Comparison of ENCODE assay signal across 9 cellular contexts in the genomic region with DNA sequence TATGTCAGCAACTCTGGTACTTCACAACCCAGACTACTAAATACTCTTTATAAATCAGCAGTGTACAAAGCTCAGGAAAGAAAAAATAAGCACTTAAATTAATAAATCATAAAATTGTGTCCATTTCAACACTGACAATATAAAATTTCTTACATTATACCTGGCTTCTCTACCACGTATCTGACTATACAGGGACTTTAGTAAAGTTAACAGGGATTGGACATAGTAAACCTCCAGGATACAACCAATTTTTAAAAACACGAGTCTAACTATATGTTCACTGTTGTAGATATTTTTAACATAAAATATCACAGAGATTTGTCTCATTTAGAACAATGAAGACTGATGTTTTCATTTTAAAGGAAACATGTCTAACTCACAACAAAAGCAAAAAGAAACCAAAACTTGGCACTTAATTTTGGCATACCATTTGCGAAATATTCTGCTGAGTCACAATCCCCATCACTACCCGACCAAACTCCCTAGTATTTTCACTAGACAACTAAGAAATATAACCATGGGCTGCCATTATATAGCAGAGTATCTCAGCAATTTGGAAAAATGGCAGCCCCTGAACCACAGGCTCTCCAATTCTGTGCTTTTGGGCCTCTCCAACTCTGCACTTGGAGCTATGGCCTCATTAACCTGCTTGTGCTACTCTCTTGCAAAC. TPM values are rescaled to one million over a fixed set of nuclear protein-coding genes. Genes with fewer than 3 reads are reported as not detected.
DNase-seq lines count a peak whose midpoint lies in the region; ATAC-seq, FAIRE-seq and TF ChIP-seq lines count a peak whose summit lies in the region.
"Had no signal": no experiment of that assay in that cellular context is flagged by ENCODE, and none has a peak within 500 bp of the region (broad histone marks: within the 10 kb centered on the region; RNA-seq: fewer than 3 reads in every experiment).

No MANE protein-coding gene starts in this region.

- H3K4me1 Mint-ChIP-seq in astrocyte (ENCODE audit: low read depth, unreplicated experiment) = peaks cover 11% of the 10 kb centered on the region

- H3K27ac ChIP-seq in astrocyte (ENCODE audit: low read depth, low read length) = peak overlapping the region; percentile 28

- no peaks in the 10 kb centered on the region for H3K27me3 ChIP-seq in astrocyte (ENCODE audit: insufficient read depth, low read length)

- H3K27me3 Mint-ChIP-seq in astrocyte (ENCODE audit: low read depth, unreplicated experiment) = no peaks in the 10 kb centered on the region

- peak overlapping the region; percentile 69 for H3K4me2 ChIP-seq in astrocyte (ENCODE audit: low read length)

- peak overlapping the region; percentile 20 for H3K4me3 ChIP-seq in astrocyte (ENCODE audit: insufficient read depth, low read depth, low read length)

- no peaks in the 10 kb centered on the region for H4K20me1 ChIP-seq in astrocyte (ENCODE audit: insufficient read depth, low read length)

- H3K4me1 ChIP-seq in astrocyte (ENCODE audit: insufficient read depth, low read length) = peaks cover 3% of the 10 kb centered on the region

- no peak overlapping the region for H3K4me3 Mint-ChIP-seq in astrocyte (ENCODE audit: unreplicated experiment)

- H3K36me3 ChIP-seq in astrocyte (ENCODE audit: insufficient read depth, low read length) = no peaks in the 10 kb centered on the region

- peak overlapping the region; percentile 64 for H2AFZ ChIP-seq in astrocyte (ENCODE audit: low read depth, low read length)

- H3K9me3 ChIP-seq in astrocyte (ENCODE audit: insufficient read depth, low read depth, low read length) = no peaks in the 10 kb centered on the region

- no peaks in the 10 kb centered on the region for H3K36me3 Mint-ChIP-seq in astrocyte (ENCODE audit: low read depth, unreplicated experiment)

- DNase-seq in CD1c-positive myeloid dendritic cell (ENCODE audit: extremely low spot score) = peak; percentile 13
- DNase-seq in LHCN-M2 (ENCODE audit: low read depth) = peak; percentile 59
- DNase-seq in astrocyte (ENCODE audit: low read depth) = peak; percentile 63
- peak; percentile 36 for DNase-seq in midbrain (lab: John Stamatoyannopoulos, UW)
- DNase-seq in DMS114 treated with DMSO at 0.1 percent for 48 hours (lab: John Stamatoyannopoulos, UW; ENCODE audit: unreplicated experiment) = no peak
- no peak for DNase-seq in NCI-H2107 treated with DMSO at 0.1 percent for 48 hours (lab: John Stamatoyannopoulos, UW; ENCODE audit: unreplicated experiment)
- DNase-seq: activated CD8-positive, alpha-beta memory T cell treated with anti-CD3 and anti-CD28 coated beads for 24 hours had no signal

- no peak for FAIRE-seq in astrocyte (lab: Jason Lieb, UNC)

- peaks cover 10% of the 10 kb centered on the region for H3K9me3 Mint-ChIP-seq in astrocyte (ENCODE audit: unreplicated experiment)

- no peak for ATAC-seq in HG03039 (IDR thresholded peaks at IDR 0.05; ENCODE audit: unreplicated experiment)
- ATAC-seq in GM18867 (IDR thresholded peaks at IDR 0.05; ENCODE audit: unreplicated experiment) = no peak

- no peak for TF ChIP-seq CTCF in astrocyte (IDR thresholded peaks at IDR 0.05; ENCODE audit: insufficient read depth, low read depth, low read length)

- no peak overlapping the region for H3K9ac ChIP-seq in astrocyte (ENCODE audit: low read length)

- no peaks in the 10 kb centered on the region for H3K79me2 ChIP-seq in astrocyte (ENCODE audit: insufficient read depth, low read length)

- H3K27ac Mint-ChIP-seq in astrocyte (ENCODE audit: unreplicated experiment) = no peak overlapping the region

RNA-seq across cellular contexts. Expression of gene FAM169A, which starts 14.4 kb away (rescaled TPM):
- 2.1 and 2.4 TPM in 2 replicates for total RNA-seq in LHCN-M2 (2014; rRNA removed)
- polyA plus RNA-seq in LHCN-M2 (2012) = 0.35 TPM
- total RNA-seq in astrocyte = 9.1 and 11.9 TPM in 2 replicates

Comparison
In these comparisons a context has a peak if more than half of its experiments do, and no peak if none do; other contexts are left out.
1. DNase-seq: peak in CD1c-positive myeloid dendritic cell (single experiment), LHCN-M2 (single experiment), astrocyte (single experiment) and midbrain (single experiment); none in DMS114 treated with DMSO at 0.1 percent for 48 hours (single experiment) and NCI-H2107 treated with DMSO at 0.1 percent for 48 hours (single experiment).